9 cellular contexts compared by ENCODE assay signal in the genomic region with DNA sequence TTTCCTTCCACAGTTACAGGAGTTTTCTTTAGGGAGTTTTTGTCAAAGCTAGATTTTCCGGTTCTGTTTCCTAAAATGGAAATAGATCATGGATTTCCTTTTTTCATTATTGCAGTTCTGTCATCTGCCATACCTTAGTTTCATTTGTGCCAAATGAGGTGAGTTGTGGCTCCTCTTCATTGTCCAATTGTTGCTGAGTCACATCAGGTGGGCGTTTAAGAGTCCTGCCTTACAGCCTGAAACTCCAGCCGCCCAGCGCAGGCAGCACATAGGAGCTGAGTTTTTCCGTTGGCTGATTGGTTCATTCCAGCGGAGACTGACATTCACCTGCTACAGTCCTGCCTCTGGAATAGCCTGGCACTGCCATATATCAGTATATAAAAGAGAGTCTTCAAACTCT. TPM values are rescaled to one million over a fixed set of nuclear protein-coding genes. Genes with fewer than 3 reads are reported as not detected.
A peak's percentile ranks its signal among the peaks of the same experiment; 100 is the strongest.
DNase-seq lines count a peak whose midpoint lies in the region; ATAC-seq and TF ChIP-seq lines count a peak whose summit lies in the region.
"Had no signal": no experiment of that assay in that cellular context is flagged by ENCODE, and none has a peak within 500 bp of the region (broad histone marks: within the 10 kb centered on the region; RNA-seq: fewer than 3 reads in every experiment).

No MANE protein-coding gene starts in this region.

- DNase-seq in CD4-positive, CD25-positive, alpha-beta regulatory T cell: no peak
- DNase-seq in OCI-LY7 (ENCODE audit: low spot score) (no peak), endodermal cell (no peak), progenitor cell of endocrine pancreas (ENCODE audit: low spot score, unreplicated experiment) (no peak), NK-92 (lab: John Stamatoyannopoulos, UW; ENCODE audit: unreplicated experiment) (no peak), DMS153 (lab: John Stamatoyannopoulos, UW) (no peak)

- no peak overlapping the region for H3K4me2 ChIP-seq in OCI-LY7 (ENCODE audit: low read length)

- POLR2A ChIA-PET in OCI-LY7 (lab: Charles Lee): interaction anchor here (0.6 kb wide), 1 partner anchor 9 kb away, joined by 4 read pairs; no protein-coding TSS in a partner anchor

- ATAC-seq in CD4-positive, CD25-positive, alpha-beta regulatory T cell (ENCODE audit: low read depth in 2 of 2): no peak
- ATAC-seq in HG02884 (IDR thresholded peaks at IDR 0.05; ENCODE audit: unreplicated experiment) (no peak), GM21360 (IDR thresholded peaks at IDR 0.05; ENCODE audit: unreplicated experiment) (no peak)

- H3K79me2 ChIP-seq in OCI-LY7 (ENCODE audit: insufficient read depth, low read depth, low read length): peaks cover 72% of the 10 kb centered on the region

- H3K4me3 ChIP-seq in CD4-positive, CD25-positive, alpha-beta regulatory T cell (ENCODE audit: low read depth, low read length): no peak overlapping the region
- H3K4me3 ChIP-seq in OCI-LY7 (ENCODE audit: low read depth, low read length, poor library complexity, severe bottlenecking) (no peak overlapping the region), endodermal cell (ENCODE audit: low read length) (no peak overlapping the region)
- H3K4me3 ChIP-seq: lung had no signal

- H3K9ac ChIP-seq in endodermal cell (ENCODE audit: extremely low read depth, low read length, poor library complexity, severe bottlenecking): no peak overlapping the region

- no peaks in the 10 kb centered on the region for H4K20me1 ChIP-seq in OCI-LY7 (ENCODE audit: insufficient read depth, low read length)

- intact Hi-C loops in OCI-LY7 (cut with micrococcal nuclease; ENCODE audit: unreplicated experiment): no loop called here

- no peak overlapping the region for H3K27ac ChIP-seq in CD4-positive, CD25-positive, alpha-beta regulatory T cell (ENCODE audit: insufficient read depth, low read length, poor library complexity, severe bottlenecking)
- peak overlapping the region; percentile 31 for H3K27ac ChIP-seq in OCI-LY7 (ENCODE audit: low read depth, low read length, poor library complexity, severe bottlenecking)
- H3K27ac ChIP-seq in endodermal cell (ENCODE audit: low read depth, low read length): no peak overlapping the region

- no peak overlapping the region for H2AFZ ChIP-seq in OCI-LY7 (ENCODE audit: low read length)

- no peaks in the 10 kb centered on the region for H3K9me3 Mint-ChIP-seq in CD4-positive, CD25-positive, alpha-beta regulatory T cell
- H3K9me3 Mint-ChIP-seq in endodermal cell: no peaks in the 10 kb centered on the region
- no peaks in the 10 kb centered on the region for H3K9me3 Mint-ChIP-seq in progenitor cell of endocrine pancreas (ENCODE audit: low read depth)

- no peaks in the 10 kb centered on the region for H3K9me2 ChIP-seq in OCI-LY7 (ENCODE audit: insufficient read depth, low read length)

- WGBS in endodermal cell (ENCODE audit: insufficient coverage in 1 of 2, insufficient read length in 1 of 2), 2 experiments: 90 to 94% methylated on average over 5 to 6 of the region's 6 CpGs

- no peaks in the 10 kb centered on the region for H3K27me3 Mint-ChIP-seq in CD4-positive, CD25-positive, alpha-beta regulatory T cell
- H3K27me3 Mint-ChIP-seq in endodermal cell (ENCODE audit: insufficient read depth) (no peaks in the 10 kb centered on the region), progenitor cell of endocrine pancreas (no peaks in the 10 kb centered on the region)

- no peaks in the 10 kb centered on the region for H3K9me3 ChIP-seq in CD4-positive, CD25-positive, alpha-beta regulatory T cell (ENCODE audit: control insufficient read depth in 2 of 2, low read length in 2 of 2)
- H3K9me3 ChIP-seq in OCI-LY7 (ENCODE audit: low read length) (no peaks in the 10 kb centered on the region), endodermal cell (ENCODE audit: control insufficient read depth, low read length) (no peaks in the 10 kb centered on the region)

- no peak overlapping the region for H3K4me3 Mint-ChIP-seq in CD4-positive, CD25-positive, alpha-beta regulatory T cell
- H3K4me3 Mint-ChIP-seq in endodermal cell: no peak overlapping the region
- H3K4me3 Mint-ChIP-seq in progenitor cell of endocrine pancreas (ENCODE audit: low read depth): no peak overlapping the region

- H3K36me3 ChIP-seq in CD4-positive, CD25-positive, alpha-beta regulatory T cell (ENCODE audit: control insufficient read depth, insufficient read depth, low read length): peaks cover 10% of the 10 kb centered on the region
- H3K36me3 ChIP-seq in OCI-LY7 (ENCODE audit: insufficient read depth, low read length) (peaks cover 44% of the 10 kb centered on the region), endodermal cell (ENCODE audit: control insufficient read depth, insufficient read depth, low read length) (no peaks in the 10 kb centered on the region)

- peaks cover 22% of the 10 kb centered on the region for H3K36me3 Mint-ChIP-seq in CD4-positive, CD25-positive, alpha-beta regulatory T cell
- H3K36me3 Mint-ChIP-seq in endodermal cell (ENCODE audit: low read depth) (peaks cover 13% of the 10 kb centered on the region), progenitor cell of endocrine pancreas (ENCODE audit: insufficient read depth) (peaks cover 2% of the 10 kb centered on the region)

- BruUV-seq in OCI-LY7 (replicated peaks; lab: Mats Ljungman, UMichigan): no TSS peak

- CTCF ChIA-PET in OCI-LY7 (lab: Charles Lee; ENCODE audit: unreplicated experiment): no interaction called here

- peaks cover 18% of the 10 kb centered on the region for H3K4me1 ChIP-seq in CD4-positive, CD25-positive, alpha-beta regulatory T cell (ENCODE audit: control insufficient read depth, insufficient read depth, low read length, poor library complexity, severe bottlenecking)
- peaks cover 22% of the 10 kb centered on the region for H3K4me1 ChIP-seq in OCI-LY7 (ENCODE audit: insufficient read depth, low read length, poor library complexity, severe bottlenecking)
- H3K4me1 ChIP-seq in endodermal cell (ENCODE audit: control insufficient read depth, insufficient read depth, low read length): peaks cover 3% of the 10 kb centered on the region

- H3K27ac Mint-ChIP-seq in CD4-positive, CD25-positive, alpha-beta regulatory T cell: peak overlapping the region in 2 of 3 donors; percentile 38 to 84
- H3K27ac Mint-ChIP-seq in endodermal cell (peak overlapping the region; percentile 87), progenitor cell of endocrine pancreas (peak overlapping the region; percentile 51)

- H3K27me3 ChIP-seq in CD4-positive, CD25-positive, alpha-beta regulatory T cell (ENCODE audit: control insufficient read depth, insufficient read depth, low read length): no peaks in the 10 kb centered on the region
- H3K27me3 ChIP-seq in endodermal cell (ENCODE audit: control insufficient read depth, insufficient read depth, low read length, poor library complexity, severe bottlenecking): no peaks in the 10 kb centered on the region

- peaks cover 22 to 60% (median 45%) of the 10 kb centered on the region in 4 donors for H3K4me1 Mint-ChIP-seq in CD4-positive, CD25-positive, alpha-beta regulatory T cell
- H3K4me1 Mint-ChIP-seq in endodermal cell (peaks cover 19% of the 10 kb centered on the region), progenitor cell of endocrine pancreas (ENCODE audit: low read depth) (peaks cover 24% of the 10 kb centered on the region)

- TF ChIP-seq CTCF in OCI-LY7 (conservative IDR thresholded peaks at IDR 0.05; ENCODE audit: low read length): no peak
- TF ChIP-seq CTCF in endodermal cell (conservative IDR thresholded peaks at IDR 0.05): no peak
- TF ChIP-seq CTCF in progenitor cell of endocrine pancreas (IDR thresholded peaks at IDR 0.05; ENCODE audit: unreplicated experiment): no peak

RNA-seq across cellular contexts. Expression of a gene that starts 14.1 kb away (rescaled TPM):
- total RNA-seq in CD4-positive, CD25-positive, alpha-beta regulatory T cell: 13.8 TPM
- polyA plus RNA-seq in CD4-positive, CD25-positive, alpha-beta regulatory T cell: 10 to 100 TPM; 11.3 to 12.0 (median 11.7) TPM
- total RNA-seq in OCI-LY7 (2014; rRNA removed; shearing (Covaris generic)): 21.4 and 23.7 TPM in 2 replicates
- total RNA-seq in OCI-LY7 (2022): 17.6 and 20.2 TPM in 2 replicates
- total RNA-seq in endodermal cell: 10 to 100 TPM; 12.9 to 13.1 TPM
- 12.8 TPM for polyA plus RNA-seq in endodermal cell (2013, experiment 1 of 2)
- 11.1 TPM for polyA plus RNA-seq in endodermal cell (2013, experiment 2 of 2)
- 9.7 and 10.0 TPM in 2 replicates for total RNA-seq in progenitor cell of endocrine pancreas

RNA-seq across cellular contexts. Expression of a gene that starts 15.1 kb away (rescaled TPM):
- total RNA-seq in CD4-positive, CD25-positive, alpha-beta regulatory T cell: 16.8 TPM
- 10 to 100 TPM in 3 of 4 donors, 1 to 10 TPM in 1; 7.8 to 14.7 (median 12.3) TPM for polyA plus RNA-seq in CD4-positive, CD25-positive, alpha-beta regulatory T cell
- 8.6 TPM in 2 replicates for total RNA-seq in OCI-LY7 (2014; rRNA removed; shearing (Covaris generic))
- total RNA-seq in OCI-LY7 (2022) (14.8 and 14.9 TPM in 2 replicates), endodermal cell (1 to 10 TPM; 6.2 to 6.6 TPM), progenitor cell of endocrine pancreas (9.6 and 10.8 TPM in 2 replicates)
- 7.9 TPM for polyA plus RNA-seq in endodermal cell (2013, experiment 1 of 2)
- 7.3 TPM for polyA plus RNA-seq in endodermal cell (2013, experiment 2 of 2)

RNA-seq across cellular contexts. Expression of a gene that starts 45.4 kb away (rescaled TPM):
- 48.6 TPM for total RNA-seq in CD4-positive, CD25-positive, alpha-beta regulatory T cell
- polyA plus RNA-seq in CD4-positive, CD25-positive, alpha-beta regulatory T cell: 10 to 100 TPM; 33.8 to 39.1 (median 37.6) TPM
- 67.4 and 68.1 TPM in 2 replicates for total RNA-seq in OCI-LY7 (2014; rRNA removed; shearing (Covaris generic))
- 59.2 and 76.3 TPM in 2 replicates for total RNA-seq in OCI-LY7 (2022)
- 10 to 100 TPM; 73.5 to 84.5 TPM for total RNA-seq in endodermal cell
- 36.7 TPM for polyA plus RNA-seq in endodermal cell (2013, experiment 1 of 2)
- polyA plus RNA-seq in endodermal cell (2013, experiment 2 of 2): 33.1 TPM
- 60.4 and 61.5 TPM in 2 replicates for total RNA-seq in progenitor cell of endocrine pancreas
